In genomic region chr10:49001402-49001801, GRCh38 we compare ENCODE assay signal across 14 cellular contexts.
DNase-seq lines count a peak whose midpoint lies in the region; ATAC-seq and TF ChIP-seq lines count a peak whose summit lies in the region.
"Had no signal": no experiment of that assay in that cellular context is flagged by ENCODE, and none has a peak within 500 bp of the region (broad histone marks: within the 10 kb centered on the region; RNA-seq: fewer than 3 reads in every experiment).

No MANE protein-coding gene starts in this region.

- H3K9me3 ChIP-seq in AG04450 (ENCODE audit: control insufficient read depth, insufficient read depth, low read length) (no peaks in the 10 kb centered on the region; the same call in 1 of the 2 replicates), left lung (no peaks in the 10 kb centered on the region)
- H3K9me3 ChIP-seq: uterus had no signal

- peak; percentile 17; the same call in 1 of the 2 replicates for TF ChIP-seq CTCF in AG04450 (IDR thresholded peaks at IDR 0.05; ENCODE audit: low read depth, low read length)
- peak; percentile 27; the same call in 1 of the 2 replicates for TF ChIP-seq CTCF in LNCaP clone FGC (IDR thresholded peaks at IDR 0.05; ENCODE audit: control insufficient read depth, extremely low read depth, insufficient read depth)
- TF ChIP-seq CTCF in choroid plexus epithelial cell (conservative IDR thresholded peaks at IDR 0.05; ENCODE audit: low read depth, low read length), result peak; percentile 38
- no peak for TF ChIP-seq CTCF in left lung (IDR thresholded peaks at IDR 0.05)

- H3K27me3 ChIP-seq in AG04450 (ENCODE audit: control insufficient read depth, insufficient read depth, low read length) (peaks cover 2% of the 10 kb centered on the region), left lung (no peaks in the 10 kb centered on the region)
- H3K27me3 ChIP-seq: uterus had no signal

- CTCF ChIA-PET in AG04450 (lab: Charles Lee), result no interaction called here

- DNase-seq in AG04450 (ENCODE audit: low read depth, low spot score) (no peak), LNCaP clone FGC (ENCODE audit: low read depth) (no peak), choroid plexus epithelial cell (ENCODE audit: low read depth) (peak; percentile 21), left lung (no peak), GDM1 (lab: John Stamatoyannopoulos, UW) (no peak), NCI-H345 (lab: John Stamatoyannopoulos, UW) (no peak)
- DNase-seq in stimulated activated CD4-positive, alpha-beta T cell treated with anti-CD3 and anti-CD28 coated beads, Interleukin-1b, Interleukin-23, amount 100 ng/mL, for 48 hours, result no peak
- DNase-seq: AML-193, EL, foreskin melanocyte, NCI-H1694 treated with DMSO at 0.1 percent for 48 hours, uterus had no signal

- H3K27ac ChIP-seq in AG04450 (ENCODE audit: low read depth, low read length) (no peak overlapping the region), left lung (no peak overlapping the region)

- no peaks in the 10 kb centered on the region for H3K36me3 ChIP-seq in left lung
- H3K36me3 ChIP-seq: uterus had no signal

- POLR2A ChIA-PET in AG04450 (lab: Yijun Ruan, JAX), result no interaction called here

- H3K4me3 ChIP-seq in AG04450 (ENCODE audit: low read depth, low read length), result no peak overlapping the region
- H3K4me3 ChIP-seq in LNCaP clone FGC (ENCODE audit: low read depth, low read length), result no peak overlapping the region
- no peak overlapping the region for H3K4me3 ChIP-seq in choroid plexus epithelial cell (ENCODE audit: low read depth, low read length)
- H3K4me3 ChIP-seq in left lung, result no peak overlapping the region
- H3K4me3 ChIP-seq: uterus had no signal

- intact Hi-C loops in left lung (cut with DNase I), result no loop called here

- H3K4me1 ChIP-seq in left lung, result no peaks in the 10 kb centered on the region
- H3K4me1 ChIP-seq: uterus had no signal

- peak; percentile 69 for ATAC-seq in left lung
- no peak for ATAC-seq in GM21515 (IDR thresholded peaks at IDR 0.05; ENCODE audit: unreplicated experiment)
- ATAC-seq: activated naive CD4-positive, alpha-beta T cell treated with anti-CD3 and anti-CD28 coated beads, Interleukin-2, amount 50 U/mL, for 72 hours had no signal

Comparison
In these comparisons a context has a peak if more than half of its experiments do, and no peak if none do; other contexts are left out.
1. CTCF ChIP-seq: peak in AG04450 (single experiment), LNCaP clone FGC (single experiment) and choroid plexus epithelial cell (single experiment); none in left lung (0 of 2).